Comparison of ENCODE assay signal across 17 cellular contexts in genomic region chr6:111411978-111412574, GRCh38.
DNase-seq lines count a peak whose midpoint lies in the region; ATAC-seq and TF ChIP-seq lines count a peak whose summit lies in the region.
"Had no signal": no experiment of that assay in that cellular context is flagged by ENCODE, and none has a peak within 500 bp of the region (broad histone marks: within the 10 kb centered on the region; RNA-seq: fewer than 3 reads in every experiment).

No MANE protein-coding gene starts in this region.

- H3K4me3 Mint-ChIP-seq in stimulated activated naive B cell treated with anti-CD40 and anti-IgM and Interleukin-4, amounts not matched to agents 10 μg/mL and 1 μg/mL and 100 μg/mL, for 72 hours, result peak overlapping the region in 1 of 2 donors; percentile 42
- H3K4me3 Mint-ChIP-seq: activated CD8-positive, alpha-beta T cell treated with anti-CD3 and anti-CD28 coated beads for 36 hours; endodermal cell; GM23338 had no signal

- peaks cover 0 to 40% (median 10%) of the 10 kb centered on the region in 9 donors for H3K4me1 ChIP-seq in heart right ventricle
- H3K4me1 ChIP-seq: A549 had no signal

- ATAC-seq in heart right ventricle (peak in 5 of 8 donors; percentile 35 to 52 (median 49)), HG02884 (IDR thresholded peaks at IDR 0.05; ENCODE audit: unreplicated experiment) (peak; percentile 73), HG02852 (IDR thresholded peaks at IDR 0.05; ENCODE audit: unreplicated experiment) (no peak)
- peak; percentile 87 for ATAC-seq in stimulated activated naive B cell treated with anti-CD40 and anti-IgM and Interleukin-4, amounts not matched to agents 10 μg/mL and 1 μg/mL and 100 μg/mL, for 72 hours (replicated peaks)
- ATAC-seq: A549; activated CD8-positive, alpha-beta T cell treated with anti-CD3 and anti-CD28 coated beads for 36 hours; GM23338 had no signal

- no peak overlapping the region for H3K27ac Mint-ChIP-seq in stimulated activated naive B cell treated with anti-CD40 and anti-IgM and Interleukin-4, amounts not matched to agents 10 μg/mL and 1 μg/mL and 100 μg/mL, for 72 hours
- H3K27ac Mint-ChIP-seq: activated CD8-positive, alpha-beta T cell treated with anti-CD3 and anti-CD28 coated beads for 36 hours; endodermal cell; GM23338 had no signal

- TF ChIP-seq CTCF in heart right ventricle (IDR thresholded peaks at IDR 0.05), result no peak
- no peak for TF ChIP-seq CTCF in GM10266 (IDR thresholded peaks at IDR 0.05; ENCODE audit: control insufficient read depth, insufficient read depth, low read depth, missing control alignments)

- H3K36me3 ChIP-seq in heart right ventricle, result peaks cover 0 to 74% (median 9%) of the 10 kb centered on the region in 9 donors
- H3K36me3 ChIP-seq: adrenal gland had no signal

- H3K4me1 Mint-ChIP-seq in stimulated activated naive B cell treated with anti-CD40 and anti-IgM and Interleukin-4, amounts not matched to agents 10 μg/mL and 1 μg/mL and 100 μg/mL, for 72 hours, result peaks cover 22 to 31% of the 10 kb centered on the region in 2 donors
- H3K4me1 Mint-ChIP-seq: endodermal cell, GM23338 had no signal

- H3K9me3 ChIP-seq in heart right ventricle, result no peaks in the 10 kb centered on the region
- H3K9me3 ChIP-seq: A549, SK-N-SH had no signal

- H3K36me3 Mint-ChIP-seq in stimulated activated naive B cell treated with anti-CD40 and anti-IgM and Interleukin-4, amounts not matched to agents 10 μg/mL and 1 μg/mL and 100 μg/mL, for 72 hours, result peaks cover 7 to 9% of the 10 kb centered on the region in 2 donors

- no peaks in the 10 kb centered on the region for H3K27me3 ChIP-seq in heart right ventricle
- H3K27me3 ChIP-seq: adrenal gland had no signal

- peak overlapping the region in 1 of 10 donors; percentile 78 for H3K27ac ChIP-seq in heart right ventricle
- H3K27ac ChIP-seq: A549 had no signal

- intact Hi-C loops in heart right ventricle (cut with DNase I) (loop anchor here in 1 of 10 donors (10.0 kb wide), 1 partner anchor 63 kb away; no protein-coding TSS in a partner anchor), cardiac septum (cut with DNase I) (no loop called here)

- DNase-seq in heart right ventricle (no peak), cardiac septum (ENCODE audit: low spot score) (no peak), NOMO-1 (lab: John Stamatoyannopoulos, UW; ENCODE audit: unreplicated experiment in 2 of 2) (peak; percentile 15 to 89), GM10266 (ENCODE audit: extremely low spot score) (no peak), NCI-H82 (lab: John Stamatoyannopoulos, UW) (no peak)
- no peak for DNase-seq in stimulated activated naive B cell treated with anti-CD40 and anti-IgM and Interleukin-4, amounts not matched to agents 10 μg/mL and 1 μg/mL and 100 μg/mL, for 72 hours
- DNase-seq: activated CD8-positive, alpha-beta T cell treated with anti-CD3 and anti-CD28 coated beads for 36 hours; adrenal gland; endodermal cell; KBM-7; NCI-H2227 treated with DMSO at 0.1 percent for 48 hours; SK-N-SH had no signal

- H3K27me3 Mint-ChIP-seq in stimulated activated naive B cell treated with anti-CD40 and anti-IgM and Interleukin-4, amounts not matched to agents 10 μg/mL and 1 μg/mL and 100 μg/mL, for 72 hours, result no peaks in the 10 kb centered on the region
- H3K27me3 Mint-ChIP-seq: activated CD8-positive, alpha-beta T cell treated with anti-CD3 and anti-CD28 coated beads for 36 hours had no signal

- 75 to 78% methylated on average over 4 of the region's 4 CpGs for WGBS in heart right ventricle, 2 donors

- no peaks in the 10 kb centered on the region for H3K9me3 Mint-ChIP-seq in stimulated activated naive B cell treated with anti-CD40 and anti-IgM and Interleukin-4, amounts not matched to agents 10 μg/mL and 1 μg/mL and 100 μg/mL, for 72 hours
- H3K9me3 Mint-ChIP-seq: activated CD8-positive, alpha-beta T cell treated with anti-CD3 and anti-CD28 coated beads for 36 hours; endodermal cell; GM23338 had no signal

- H3K4me3 ChIP-seq in heart right ventricle, result no peak overlapping the region
- H3K4me3 ChIP-seq: A549, adrenal gland, GM23338, smooth muscle cell had no signal

Comparison
In these comparisons a context has a peak if more than half of its experiments do, and no peak if none do; other contexts are left out.
1. DNase-seq: peak in NOMO-1 (2 of 2); none in heart right ventricle (0 of 2), cardiac septum (single experiment), stimulated activated naive B cell treated with anti-CD40 and anti-IgM and Interleukin-4, amounts not matched to agents 10 μg/mL and 1 μg/mL and 100 μg/mL, for 72 hours (single experiment), GM10266 (single experiment) and NCI-H82 (single experiment).